21 cellular contexts compared by ENCODE assay signal in genomic region chrX:68868902-68869800, GRCh38. TPM values are rescaled to one million over a fixed set of nuclear protein-coding genes. Genes with fewer than 3 reads are reported as not detected.
DNase-seq lines count a peak whose midpoint lies in the region; ATAC-seq and TF ChIP-seq lines count a peak whose summit lies in the region.
"Had no signal": no experiment of that assay in that cellular context is flagged by ENCODE, and none has a peak within 500 bp of the region (broad histone marks: within the 10 kb centered on the region; RNA-seq: fewer than 3 reads in every experiment).

No MANE protein-coding gene starts in this region.

- no peak overlapping the region for H3K4me3 Mint-ChIP-seq in stimulated activated naive CD8-positive, alpha-beta T cell treated with anti-CD3 and anti-CD28 coated beads, Interleukin-15, amount 100 ng/mL, for 72 hours
- H3K4me3 Mint-ChIP-seq in T-helper 17 cell = no peak overlapping the region
- H3K4me3 Mint-ChIP-seq: CD4-positive, CD25-positive, alpha-beta regulatory T cell; memory B cell; naive thymus-derived CD8-positive, alpha-beta T cell had no signal

- H3K4me3 ChIP-seq in mucosa of descending colon = no peak overlapping the region
- no peak overlapping the region for H3K4me3 ChIP-seq in right cardiac atrium (ENCODE audit: low read length)
- H3K4me3 ChIP-seq: cardiac muscle cell, SK-N-MC had no signal

- no peaks in the 10 kb centered on the region for H3K27me3 Mint-ChIP-seq in stimulated activated naive CD8-positive, alpha-beta T cell treated with anti-CD3 and anti-CD28 coated beads, Interleukin-15, amount 100 ng/mL, for 72 hours
- no peaks in the 10 kb centered on the region for H3K27me3 Mint-ChIP-seq in T-helper 17 cell
- H3K27me3 Mint-ChIP-seq: naive thymus-derived CD8-positive, alpha-beta T cell had no signal

- DNase-seq in stimulated activated naive CD8-positive, alpha-beta T cell treated with anti-CD3 and anti-CD28 coated beads, Interleukin-15, amount 100 ng/mL, for 72 hours = no peak
- DNase-seq in stimulated activated naive CD8-positive, alpha-beta T cell treated with anti-CD3 and anti-CD28 coated beads, Interleukin-15, Interleukin-2, amounts not matched to agents 100 U/mL and 50 U/mL, for 24 hours = no peak
- DNase-seq in T-helper 17 cell (no peak), mucosa of descending colon (peak in 1 of 3 donors; percentile 55), right cardiac atrium (no peak), NCI-H510A treated with DMSO at 0.1 percent for 48 hours (lab: John Stamatoyannopoulos, UW) (no peak)
- DNase-seq: amygdala; DMS79; H7; KBM-7; kidney glomerular epithelial cell; naive thymus-derived CD8-positive, alpha-beta T cell; NCI-H2171 treated with DMSO at 0.1 percent for 48 hours had no signal

- peak overlapping the region; percentile 34 to 49 for H3K27ac Mint-ChIP-seq in stimulated activated naive CD8-positive, alpha-beta T cell treated with anti-CD3 and anti-CD28 coated beads, Interleukin-15, amount 100 ng/mL, for 72 hours
- H3K27ac Mint-ChIP-seq in T-helper 17 cell = peak overlapping the region; percentile 88
- H3K27ac Mint-ChIP-seq: activated T-helper 2 cell treated with anti-CD3 and anti-CD28 coated beads, Interferon-gamma antibody, Interleukin-2, Interleukin-4, amounts not matched to agents 10 μg/mL and 5 μg/mL and 100 μg/mL, durations not matched to agents 14 hours and 24 hours and 36 hours; memory B cell had no signal

- no peaks in the 10 kb centered on the region for H3K9me3 ChIP-seq in T-helper 17 cell (ENCODE audit: control insufficient read depth, low read length, poor library complexity, severe bottlenecking)
- H3K9me3 ChIP-seq in mucosa of descending colon = no peaks in the 10 kb centered on the region
- H3K9me3 ChIP-seq in right cardiac atrium (ENCODE audit: control insufficient read depth, low read length) = no peaks in the 10 kb centered on the region

- H3K27ac ChIP-seq in right cardiac atrium (ENCODE audit: low read length) = no peak overlapping the region
- H3K27ac ChIP-seq: cardiac muscle cell, RWPE1, SK-N-MC had no signal

- intact Hi-C loops in mucosa of descending colon (cut with DNase I, micrococcal nuclease) (no loop called here), right cardiac atrium (cut with DNase I) (no loop called here)

- no peak for TF ChIP-seq CTCF in mucosa of descending colon (IDR thresholded peaks at IDR 0.05)

- H3K4me1 ChIP-seq in mucosa of descending colon (ENCODE audit: low read depth) = peaks cover 2% of the 10 kb centered on the region
- H3K4me1 ChIP-seq in right cardiac atrium (ENCODE audit: control insufficient read depth, insufficient read depth, low read length) = peaks cover 2% of the 10 kb centered on the region

- no peaks in the 10 kb centered on the region for H3K27me3 ChIP-seq in right cardiac atrium (ENCODE audit: control insufficient read depth, insufficient read depth)

- peaks cover 12% of the 10 kb centered on the region for H3K4me1 Mint-ChIP-seq in stimulated activated naive CD8-positive, alpha-beta T cell treated with anti-CD3 and anti-CD28 coated beads, Interleukin-15, amount 100 ng/mL, for 72 hours
- peaks cover 9% of the 10 kb centered on the region for H3K4me1 Mint-ChIP-seq in T-helper 17 cell
- H3K4me1 Mint-ChIP-seq: memory B cell had no signal

- no peaks in the 10 kb centered on the region for H3K36me3 Mint-ChIP-seq in T-helper 17 cell (ENCODE audit: low read depth)
- H3K36me3 Mint-ChIP-seq: CD4-positive, CD25-positive, alpha-beta regulatory T cell; memory B cell; naive thymus-derived CD8-positive, alpha-beta T cell had no signal

- ATAC-seq in stimulated activated naive CD8-positive, alpha-beta T cell treated with anti-CD3 and anti-CD28 coated beads, Interleukin-15, amount 100 ng/mL, for 72 hours = peak; percentile 40
- ATAC-seq in stimulated activated naive CD8-positive, alpha-beta T cell treated with anti-CD3 and anti-CD28 coated beads, Interleukin-15, Interleukin-2, amounts not matched to agents 100 U/mL and 50 U/mL, for 24 hours = no peak
- ATAC-seq in T-helper 17 cell (no peak), mucosa of descending colon (peak; percentile 88), right cardiac atrium (no peak), HG03457 (IDR thresholded peaks at IDR 0.05; ENCODE audit: unreplicated experiment) (no peak)
- ATAC-seq: activated CD4-positive, CD25-positive, alpha-beta regulatory T cell treated with anti-CD3 and anti-CD28 coated beads, Interleukin-2, amount 50 U/mL, for 24 hours; naive thymus-derived CD8-positive, alpha-beta T cell had no signal

- H3K9me3 Mint-ChIP-seq in stimulated activated naive CD8-positive, alpha-beta T cell treated with anti-CD3 and anti-CD28 coated beads, Interleukin-15, amount 100 ng/mL, for 72 hours = no peaks in the 10 kb centered on the region
- H3K9me3 Mint-ChIP-seq: activated T-helper 2 cell treated with anti-CD3 and anti-CD28 coated beads, Interferon-gamma antibody, Interleukin-2, Interleukin-4, amounts not matched to agents 10 μg/mL and 5 μg/mL and 100 μg/mL, durations not matched to agents 14 hours and 24 hours and 36 hours; CD4-positive, CD25-positive, alpha-beta regulatory T cell; memory B cell; naive thymus-derived CD8-positive, alpha-beta T cell had no signal

- H3K36me3 ChIP-seq in mucosa of descending colon (ENCODE audit: low read depth) = no peaks in the 10 kb centered on the region
- H3K36me3 ChIP-seq: cardiac muscle cell had no signal

- WGBS in right cardiac atrium = 64% methylated on average over 5 of the region's 5 CpGs

RNA-seq across cellular contexts. Expression of gene EFNB1, which starts 40.3 kb away (rescaled TPM):
- total RNA-seq in T-helper 17 cell = 1 to 10 TPM; 4.0 to 6.6 TPM
- 10 to 100 TPM; 41.7 to 81.5 (median 66.3) TPM for total RNA-seq in mucosa of descending colon
- total RNA-seq in right cardiac atrium = 10 to 100 TPM; 18.6 to 28.0 (median 24.4) TPM
- 27.1 TPM for polyA plus RNA-seq in right cardiac atrium

Comparison
In these comparisons a context has a peak if more than half of its experiments do, and no peak if none do; other contexts are left out.
1. ATAC-seq: peak in stimulated activated naive CD8-positive, alpha-beta T cell treated with anti-CD3 and anti-CD28 coated beads, Interleukin-15, amount 100 ng/mL, for 72 hours (single experiment) and mucosa of descending colon (single experiment); none in stimulated activated naive CD8-positive, alpha-beta T cell treated with anti-CD3 and anti-CD28 coated beads, Interleukin-15, Interleukin-2, amounts not matched to agents 100 U/mL and 50 U/mL, for 24 hours (single experiment), T-helper 17 cell (single experiment), right cardiac atrium (0 of 2) and HG03457 (single experiment).